1 cellular context compared by ENCODE assay signal in the genomic region with DNA sequence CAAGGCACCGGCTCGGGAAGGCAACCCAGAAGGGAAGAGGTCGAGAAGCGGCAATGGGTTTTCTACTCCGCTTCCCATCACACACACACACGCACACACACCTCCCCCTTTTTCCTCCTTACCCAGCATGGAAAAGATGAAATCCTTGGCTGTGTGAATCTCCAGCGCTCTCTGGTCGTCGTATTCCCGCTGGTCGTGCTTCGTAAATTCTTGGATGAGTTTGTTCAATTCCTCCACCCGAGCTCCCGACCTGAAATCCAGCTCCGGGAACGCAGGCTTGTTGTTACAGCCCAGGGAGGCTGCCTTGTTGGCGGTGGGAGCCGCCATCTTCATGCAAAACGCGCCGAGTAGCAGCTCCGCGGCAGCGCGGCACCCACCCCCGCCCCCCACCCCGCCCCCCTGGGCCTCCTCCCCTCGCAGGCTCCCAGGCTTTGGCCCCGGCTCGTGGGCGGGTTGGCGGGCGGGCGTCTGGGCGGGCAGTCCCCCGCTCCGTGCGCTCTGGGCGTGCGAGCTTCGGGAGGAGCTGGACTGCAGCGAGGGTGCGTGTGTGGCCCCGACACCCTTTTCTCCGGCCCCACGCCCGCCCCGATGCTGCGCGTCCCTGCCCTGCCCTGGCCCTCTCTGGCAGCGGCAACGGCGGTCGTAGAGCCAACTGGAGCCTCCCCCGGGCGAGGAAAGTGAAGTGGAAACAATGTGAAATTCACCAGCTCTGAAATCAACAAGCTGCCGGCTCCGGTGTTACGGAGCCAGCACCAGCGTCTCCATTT.
TF ChIP-seq lines count a peak whose summit lies in the region.

A gene with protein sequence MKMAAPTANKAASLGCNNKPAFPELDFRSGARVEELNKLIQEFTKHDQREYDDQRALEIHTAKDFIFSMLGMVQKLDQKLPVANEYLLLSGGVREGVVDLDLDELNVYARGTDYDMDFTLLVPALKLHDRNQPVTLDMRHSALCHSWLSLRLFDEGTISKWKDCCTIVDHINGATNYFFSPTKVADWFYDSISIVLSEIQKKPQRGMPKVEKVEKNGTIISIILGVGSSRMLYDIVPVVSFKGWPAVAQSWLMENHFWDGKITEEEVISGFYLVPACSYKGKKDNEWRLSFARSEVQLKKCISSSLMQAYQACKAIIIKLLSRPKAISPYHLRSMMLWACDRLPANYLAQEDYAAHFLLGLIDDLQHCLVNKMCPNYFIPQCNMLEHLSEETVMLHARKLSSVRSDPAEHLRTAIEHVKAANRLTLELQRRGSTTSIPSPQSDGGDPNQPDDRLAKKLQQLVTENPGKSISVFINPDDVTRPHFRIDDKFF (minus strand): TSS at position 349 of the 767 bp plus-strand sequence. CDS start 16 bp downstream, at position 333.

TF ChIP-seq in GM23338, 12 proteins besides CTCF, POLR2A, EP300 and RAD21 (continued from another document):
- TF ChIP-seq ZNF462 (CRISPR knock-in tag; IDR thresholded peaks at IDR 0.05) (no peak), ZNF114 (CRISPR knock-in tag; IDR thresholded peaks at IDR 0.05) (no peak), CREB1 (CRISPR knock-in tag; IDR thresholded peaks at IDR 0.05; ENCODE audit: low read depth) (0 out of 2 replicates have a peak, but pooled peaks have one; percentile 23), EZH2phosphoT487 (IDR thresholded peaks at IDR 0.05; ENCODE audit: unreplicated experiment) (no peak)
